Comparison of ENCODE assay signal across 1 cellular context in the genomic region with DNA sequence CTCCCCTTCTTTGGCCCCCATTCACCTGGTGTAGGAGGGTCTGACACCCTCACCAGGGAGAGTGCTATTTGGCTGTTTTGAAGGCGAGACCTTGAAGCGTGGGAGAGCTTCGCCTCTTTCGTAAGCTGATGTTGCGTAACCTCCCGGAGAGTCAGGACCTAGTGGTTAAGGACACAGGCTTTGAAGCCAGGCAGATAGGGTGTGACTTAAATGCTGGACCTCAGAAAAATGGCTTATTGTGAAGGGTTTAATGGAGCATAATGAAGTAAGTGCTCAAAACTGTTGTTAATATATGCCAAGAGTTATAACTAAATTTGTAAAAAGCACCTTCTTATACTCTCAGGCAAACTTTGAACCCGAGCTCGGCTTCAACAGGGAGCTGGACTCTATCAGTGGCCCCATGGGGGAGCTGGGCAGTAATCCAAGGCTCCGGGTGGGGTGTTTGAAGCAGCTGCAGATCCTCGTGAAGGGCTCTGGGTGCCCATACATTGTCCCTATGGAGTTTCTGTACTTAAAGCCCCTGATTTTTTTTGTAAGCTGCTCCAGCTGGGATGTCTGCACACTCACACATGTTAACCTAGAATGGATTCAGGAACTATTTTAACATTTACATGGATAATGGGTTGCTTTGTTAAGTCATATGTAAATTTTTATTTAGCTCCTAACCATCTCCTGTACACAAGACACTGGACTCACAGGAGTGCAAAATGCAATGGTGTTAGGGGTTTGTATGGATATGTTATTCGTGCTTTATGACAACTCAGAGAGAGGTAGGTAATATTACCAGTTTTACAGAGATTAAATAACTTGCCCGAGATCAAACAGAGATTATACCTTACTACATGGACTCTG.
TF ChIP-seq lines count a peak whose summit lies in the region.

No MANE protein-coding gene starts in this region.

TF ChIP-seq in HepG2, 621 proteins besides CTCF, POLR2A, EP300 and RAD21 (continued from another document and continues in another):
- TF ChIP-seq, protein P1, sequence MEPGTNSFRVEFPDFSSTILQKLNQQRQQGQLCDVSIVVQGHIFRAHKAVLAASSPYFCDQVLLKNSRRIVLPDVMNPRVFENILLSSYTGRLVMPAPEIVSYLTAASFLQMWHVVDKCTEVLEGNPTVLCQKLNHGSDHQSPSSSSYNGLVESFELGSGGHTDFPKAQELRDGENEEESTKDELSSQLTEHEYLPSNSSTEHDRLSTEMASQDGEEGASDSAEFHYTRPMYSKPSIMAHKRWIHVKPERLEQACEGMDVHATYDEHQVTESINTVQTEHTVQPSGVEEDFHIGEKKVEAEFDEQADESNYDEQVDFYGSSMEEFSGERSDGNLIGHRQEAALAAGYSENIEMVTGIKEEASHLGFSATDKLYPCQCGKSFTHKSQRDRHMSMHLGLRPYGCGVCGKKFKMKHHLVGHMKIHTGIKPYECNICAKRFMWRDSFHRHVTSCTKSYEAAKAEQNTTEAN (CRISPR knock-in tag; conservative IDR thresholded peaks at IDR 0.05) = no peak
- TF ChIP-seq RFX1 (IDR thresholded peaks at IDR 0.05) (no peak), SYNCRIP (IDR thresholded peaks at IDR 0.05; ENCODE audit: insufficient read depth, low read depth, low read length) (no peak), ZNF788 (CRISPR knock-in tag; IDR thresholded peaks at IDR 0.05; ENCODE audit: borderline replicate concordance) (peak; percentile 99), ETV5 (CRISPR knock-in tag; IDR thresholded peaks at IDR 0.05; ENCODE audit: borderline replicate concordance) (peak; percentile 79), SIX1 (CRISPR knock-in tag; IDR thresholded peaks at IDR 0.05; ENCODE audit: borderline replicate concordance) (peak; percentile 79; the same call in 1 of the 2 replicates), NKX3-1 (CRISPR knock-in tag; IDR thresholded peaks at IDR 0.05) (no peak), SCMH1 (CRISPR knock-in tag; IDR thresholded peaks at IDR 0.05; ENCODE audit: borderline replicate concordance) (no peak), HES4 (CRISPR knock-in tag; IDR thresholded peaks at IDR 0.05; ENCODE audit: borderline replicate concordance) (no peak), SRF (IDR thresholded peaks at IDR 0.05; ENCODE audit: low read depth, low read length) (peak; percentile 58; the same call in 1 of the 2 replicates), EZH2 (conservative IDR thresholded peaks at IDR 0.05; ENCODE audit: low read depth, low read length) (no peak), MXI1 (IDR thresholded peaks at IDR 0.05; ENCODE audit: borderline replicate concordance, low read depth, low read length) (no peak), ZNF747 (CRISPR knock-in tag; IDR thresholded peaks at IDR 0.05; ENCODE audit: borderline replicate concordance) (peak; percentile 92; the same call in 1 of the 2 replicates), HOXA5 (CRISPR knock-in tag; IDR thresholded peaks at IDR 0.05) (peak; percentile 83; the same call in 1 of the 2 replicates), HOXD1 (CRISPR knock-in tag; IDR thresholded peaks at IDR 0.05) (0 out of 2 replicates have a peak, but pooled peaks have one; percentile 40), ZNF441 (CRISPR knock-in tag; IDR thresholded peaks at IDR 0.05; ENCODE audit: borderline replicate concordance) (peak; percentile 86), ZNF670 (CRISPR knock-in tag; IDR thresholded peaks at IDR 0.05; ENCODE audit: borderline replicate concordance) (peak; percentile 83; the same call in 1 of the 2 replicates), ZNF761 (CRISPR knock-in tag; conservative IDR thresholded peaks at IDR 0.05) (peak; percentile 97), ZNF101 (CRISPR knock-in tag; IDR thresholded peaks at IDR 0.05; ENCODE audit: borderline replicate concordance, low read depth) (no peak), HOXA3 (CRISPR knock-in tag; IDR thresholded peaks at IDR 0.05) (peak; percentile 92), CREM (IDR thresholded peaks at IDR 0.05) (peak; percentile 70), CREM (CRISPR knock-in tag; IDR thresholded peaks at IDR 0.05) (no peak), ONECUT2 (CRISPR knock-in tag; IDR thresholded peaks at IDR 0.05) (no peak), MTA1 (CRISPR knock-in tag; IDR thresholded peaks at IDR 0.05; ENCODE audit: borderline replicate concordance) (peak; percentile 89), CCAR2 (optimal IDR thresholded peaks at IDR 0.05; ENCODE audit: low read depth, low read length) (peak; percentile 58), ZFP41 (CRISPR knock-in tag; IDR thresholded peaks at IDR 0.05; ENCODE audit: borderline replicate concordance) (no peak), KDM5B (CRISPR knock-in tag; IDR thresholded peaks at IDR 0.05; ENCODE audit: borderline replicate concordance) (peak; percentile 67; the same call in 1 of the 2 replicates), ZSCAN25 (CRISPR knock-in tag; IDR thresholded peaks at IDR 0.05) (peak; percentile 65; the same call in 1 of the 2 replicates), BRD4 (CRISPR knock-in tag; IDR thresholded peaks at IDR 0.05) (no peak), FLYWCH1 (CRISPR knock-in tag; IDR thresholded peaks at IDR 0.05) (no peak), JUNB (CRISPR knock-in tag; IDR thresholded peaks at IDR 0.05; ENCODE audit: borderline replicate concordance) (no peak), ZNF326 (CRISPR knock-in tag; IDR thresholded peaks at IDR 0.05; ENCODE audit: borderline replicate concordance) (no peak), ZNF564 (CRISPR knock-in tag; IDR thresholded peaks at IDR 0.05) (peak; percentile 85), GATAD2A (CRISPR knock-in tag; IDR thresholded peaks at IDR 0.05) (peak; percentile 98), ZNF350 (CRISPR knock-in tag; IDR thresholded peaks at IDR 0.05; ENCODE audit: borderline replicate concordance, low read depth) (peak; percentile 98), ARNT (IDR thresholded peaks at IDR 0.05) (no peak), ZNF607 (CRISPR knock-in tag; IDR thresholded peaks at IDR 0.05; ENCODE audit: borderline replicate concordance) (no peak), HNRNPH1 (optimal IDR thresholded peaks at IDR 0.05; ENCODE audit: low read depth, low read length) (no peak), ZSCAN21 (CRISPR knock-in tag; IDR thresholded peaks at IDR 0.05; ENCODE audit: borderline replicate concordance) (peak; percentile 84; the same call in 1 of the 2 replicates), SKI (IDR thresholded peaks at IDR 0.05; ENCODE audit: partially characterized antibody) (peak; percentile 44)
- TF ChIP-seq, protein P2, sequence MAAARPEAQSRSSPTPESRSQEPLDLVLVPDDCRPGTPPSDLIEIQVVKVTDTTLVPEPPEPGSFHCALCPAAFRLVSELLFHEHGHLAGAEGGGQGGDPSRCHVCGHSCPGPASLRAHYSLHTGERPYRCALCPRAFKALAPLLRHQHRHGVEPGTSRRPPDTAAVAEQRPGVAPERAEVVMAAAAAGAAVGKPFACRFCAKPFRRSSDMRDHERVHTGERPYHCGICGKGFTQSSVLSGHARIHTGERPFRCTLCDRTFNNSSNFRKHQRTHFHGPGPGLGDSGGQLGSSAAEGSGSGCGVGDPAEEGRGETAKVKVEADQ (CRISPR knock-in tag; IDR thresholded peaks at IDR 0.05; ENCODE audit: borderline replicate concordance) = 0 out of 2 replicates have a peak, but pooled peaks have one; percentile 46
- TF ChIP-seq, protein P3, sequence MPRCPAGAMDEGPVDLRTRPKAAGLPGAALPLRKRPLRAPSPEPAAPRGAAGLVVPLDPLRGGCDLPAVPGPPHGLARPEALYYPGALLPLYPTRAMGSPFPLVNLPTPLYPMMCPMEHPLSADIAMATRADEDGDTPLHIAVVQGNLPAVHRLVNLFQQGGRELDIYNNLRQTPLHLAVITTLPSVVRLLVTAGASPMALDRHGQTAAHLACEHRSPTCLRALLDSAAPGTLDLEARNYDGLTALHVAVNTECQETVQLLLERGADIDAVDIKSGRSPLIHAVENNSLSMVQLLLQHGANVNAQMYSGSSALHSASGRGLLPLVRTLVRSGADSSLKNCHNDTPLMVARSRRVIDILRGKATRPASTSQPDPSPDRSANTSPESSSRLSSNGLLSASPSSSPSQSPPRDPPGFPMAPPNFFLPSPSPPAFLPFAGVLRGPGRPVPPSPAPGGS (CRISPR knock-in tag; IDR thresholded peaks at IDR 0.05) = peak; percentile 60; the same call in 1 of the 2 replicates
- TF ChIP-seq, protein P4, sequence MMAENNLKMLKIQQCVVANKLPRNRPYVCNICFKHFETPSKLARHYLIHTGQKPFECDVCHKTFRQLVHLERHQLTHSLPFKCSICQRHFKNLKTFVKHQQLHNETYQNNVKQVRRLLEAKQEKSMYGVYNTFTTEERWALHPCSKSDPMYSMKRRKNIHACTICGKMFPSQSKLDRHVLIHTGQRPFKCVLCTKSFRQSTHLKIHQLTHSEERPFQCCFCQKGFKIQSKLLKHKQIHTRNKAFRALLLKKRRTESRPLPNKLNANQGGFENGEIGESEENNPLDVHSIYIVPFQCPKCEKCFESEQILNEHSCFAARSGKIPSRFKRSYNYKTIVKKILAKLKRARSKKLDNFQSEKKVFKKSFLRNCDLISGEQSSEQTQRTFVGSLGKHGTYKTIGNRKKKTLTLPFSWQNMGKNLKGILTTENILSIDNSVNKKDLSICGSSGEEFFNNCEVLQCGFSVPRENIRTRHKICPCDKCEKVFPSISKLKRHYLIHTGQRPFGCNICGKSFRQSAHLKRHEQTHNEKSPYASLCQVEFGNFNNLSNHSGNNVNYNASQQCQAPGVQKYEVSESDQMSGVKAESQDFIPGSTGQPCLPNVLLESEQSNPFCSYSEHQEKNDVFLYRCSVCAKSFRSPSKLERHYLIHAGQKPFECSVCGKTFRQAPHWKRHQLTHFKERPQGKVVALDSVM (CRISPR knock-in tag; IDR thresholded peaks at IDR 0.05) = peak; percentile 33; the same call in 1 of the 2 replicates
- TF ChIP-seq, protein P5, sequence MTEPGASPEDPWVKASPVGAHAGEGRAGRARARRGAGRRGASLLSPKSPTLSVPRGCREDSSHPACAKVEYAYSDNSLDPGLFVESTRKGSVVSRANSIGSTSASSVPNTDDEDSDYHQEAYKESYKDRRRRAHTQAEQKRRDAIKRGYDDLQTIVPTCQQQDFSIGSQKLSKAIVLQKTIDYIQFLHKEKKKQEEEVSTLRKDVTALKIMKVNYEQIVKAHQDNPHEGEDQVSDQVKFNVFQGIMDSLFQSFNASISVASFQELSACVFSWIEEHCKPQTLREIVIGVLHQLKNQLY (CRISPR knock-in tag; IDR thresholded peaks at IDR 0.05) = peak; percentile 93
- TF ChIP-seq, protein P6, sequence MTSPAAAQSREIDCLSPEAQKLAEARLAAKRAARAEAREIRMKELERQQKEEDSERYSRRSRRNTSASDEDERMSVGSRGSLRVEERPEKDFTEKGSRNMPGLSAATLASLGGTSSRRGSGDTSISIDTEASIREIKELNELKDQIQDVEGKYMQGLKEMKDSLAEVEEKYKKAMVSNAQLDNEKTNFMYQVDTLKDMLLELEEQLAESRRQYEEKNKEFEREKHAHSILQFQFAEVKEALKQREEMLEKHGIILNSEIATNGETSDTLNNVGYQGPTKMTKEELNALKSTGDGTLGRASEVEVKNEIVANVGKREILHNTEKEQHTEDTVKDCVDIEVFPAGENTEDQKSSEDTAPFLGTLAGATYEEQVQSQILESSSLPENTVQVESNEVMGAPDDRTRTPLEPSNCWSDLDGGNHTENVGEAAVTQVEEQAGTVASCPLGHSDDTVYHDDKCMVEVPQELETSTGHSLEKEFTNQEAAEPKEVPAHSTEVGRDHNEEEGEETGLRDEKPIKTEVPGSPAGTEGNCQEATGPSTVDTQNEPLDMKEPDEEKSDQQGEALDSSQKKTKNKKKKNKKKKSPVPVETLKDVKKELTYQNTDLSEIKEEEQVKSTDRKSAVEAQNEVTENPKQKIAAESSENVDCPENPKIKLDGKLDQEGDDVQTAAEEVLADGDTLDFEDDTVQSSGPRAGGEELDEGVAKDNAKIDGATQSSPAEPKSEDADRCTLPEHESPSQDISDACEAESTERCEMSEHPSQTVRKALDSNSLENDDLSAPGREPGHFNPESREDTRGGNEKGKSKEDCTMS (CRISPR knock-in tag; conservative IDR thresholded peaks at IDR 0.05) = no peak
- TF ChIP-seq, protein P7, sequence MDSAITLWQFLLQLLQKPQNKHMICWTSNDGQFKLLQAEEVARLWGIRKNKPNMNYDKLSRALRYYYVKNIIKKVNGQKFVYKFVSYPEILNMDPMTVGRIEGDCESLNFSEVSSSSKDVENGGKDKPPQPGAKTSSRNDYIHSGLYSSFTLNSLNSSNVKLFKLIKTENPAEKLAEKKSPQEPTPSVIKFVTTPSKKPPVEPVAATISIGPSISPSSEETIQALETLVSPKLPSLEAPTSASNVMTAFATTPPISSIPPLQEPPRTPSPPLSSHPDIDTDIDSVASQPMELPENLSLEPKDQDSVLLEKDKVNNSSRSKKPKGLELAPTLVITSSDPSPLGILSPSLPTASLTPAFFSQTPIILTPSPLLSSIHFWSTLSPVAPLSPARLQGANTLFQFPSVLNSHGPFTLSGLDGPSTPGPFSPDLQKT (CRISPR knock-in tag; IDR thresholded peaks at IDR 0.05; ENCODE audit: borderline replicate concordance) = no peak
- TF ChIP-seq, protein P8, sequence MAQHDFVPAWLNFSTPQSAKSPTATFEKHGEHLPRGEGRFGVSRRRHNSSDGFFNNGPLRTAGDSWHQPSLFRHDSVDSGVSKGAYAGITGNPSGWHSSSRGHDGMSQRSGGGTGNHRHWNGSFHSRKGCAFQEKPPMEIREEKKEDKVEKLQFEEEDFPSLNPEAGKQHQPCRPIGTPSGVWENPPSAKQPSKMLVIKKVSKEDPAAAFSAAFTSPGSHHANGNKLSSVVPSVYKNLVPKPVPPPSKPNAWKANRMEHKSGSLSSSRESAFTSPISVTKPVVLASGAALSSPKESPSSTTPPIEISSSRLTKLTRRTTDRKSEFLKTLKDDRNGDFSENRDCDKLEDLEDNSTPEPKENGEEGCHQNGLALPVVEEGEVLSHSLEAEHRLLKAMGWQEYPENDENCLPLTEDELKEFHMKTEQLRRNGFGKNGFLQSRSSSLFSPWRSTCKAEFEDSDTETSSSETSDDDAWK (CRISPR knock-in tag; IDR thresholded peaks at IDR 0.05) = no peak
- TF ChIP-seq, protein P9, sequence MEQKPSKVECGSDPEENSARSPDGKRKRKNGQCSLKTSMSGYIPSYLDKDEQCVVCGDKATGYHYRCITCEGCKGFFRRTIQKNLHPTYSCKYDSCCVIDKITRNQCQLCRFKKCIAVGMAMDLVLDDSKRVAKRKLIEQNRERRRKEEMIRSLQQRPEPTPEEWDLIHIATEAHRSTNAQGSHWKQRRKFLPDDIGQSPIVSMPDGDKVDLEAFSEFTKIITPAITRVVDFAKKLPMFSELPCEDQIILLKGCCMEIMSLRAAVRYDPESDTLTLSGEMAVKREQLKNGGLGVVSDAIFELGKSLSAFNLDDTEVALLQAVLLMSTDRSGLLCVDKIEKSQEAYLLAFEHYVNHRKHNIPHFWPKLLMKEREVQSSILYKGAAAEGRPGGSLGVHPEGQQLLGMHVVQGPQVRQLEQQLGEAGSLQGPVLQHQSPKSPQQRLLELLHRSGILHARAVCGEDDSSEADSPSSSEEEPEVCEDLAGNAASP (CRISPR knock-in tag; IDR thresholded peaks at IDR 0.05; ENCODE audit: borderline replicate concordance) = peak; percentile 99
